Comparison of ENCODE assay signal across 15 cellular contexts in the genomic region with DNA sequence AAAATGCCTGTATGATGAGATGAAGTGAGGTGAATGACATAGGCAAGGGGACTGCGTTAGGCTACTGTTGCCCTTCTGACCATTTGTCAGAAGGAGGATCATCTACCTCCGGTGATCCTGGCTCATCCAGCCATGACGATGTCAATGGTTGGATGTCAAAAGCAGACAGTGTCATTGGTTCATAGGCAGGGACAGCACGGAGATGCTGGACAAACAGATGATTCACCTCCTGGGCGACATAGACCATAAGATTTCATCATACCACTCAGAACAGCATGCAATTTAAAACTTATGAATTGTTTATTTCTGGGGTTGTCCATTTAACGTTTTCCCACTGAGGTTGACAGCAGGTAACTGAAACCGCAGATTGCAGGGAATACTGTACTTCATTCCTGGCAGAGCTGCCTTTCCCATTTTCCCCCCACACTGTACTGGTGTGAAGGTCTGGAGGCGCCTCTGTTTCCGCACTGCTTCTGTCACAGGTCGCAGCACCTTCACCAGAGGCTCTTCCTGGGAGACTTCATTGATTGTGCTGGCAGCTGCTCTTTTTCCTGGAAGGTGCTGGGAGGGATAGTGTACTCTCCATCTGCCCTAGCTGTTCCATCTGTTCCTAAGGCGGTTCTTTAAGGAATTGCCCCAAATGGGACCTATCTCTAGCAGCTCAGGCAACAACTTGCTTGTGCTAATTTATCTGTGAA. TPM values are rescaled to one million over a fixed set of nuclear protein-coding genes. Genes with fewer than 3 reads are reported as not detected.
DNase-seq lines count a peak whose midpoint lies in the region; ATAC-seq and TF ChIP-seq lines count a peak whose summit lies in the region.
"Had no signal": no experiment of that assay in that cellular context is flagged by ENCODE, and none has a peak within 500 bp of the region (broad histone marks: within the 10 kb centered on the region; RNA-seq: fewer than 3 reads in every experiment).

No MANE protein-coding gene starts in this region.

- no peak for TF ChIP-seq EP300 in transverse colon (IDR thresholded peaks at IDR 0.05; ENCODE audit: low read depth)

- TF ChIP-seq POLR2A in transverse colon (IDR thresholded peaks at IDR 0.05) (no peak), heart left ventricle (IDR thresholded peaks at IDR 0.05) (no peak)

- H3K36me3 ChIP-seq in transverse colon (no peaks in the 10 kb centered on the region), heart left ventricle (peaks cover 0 to 26% (median 10%) of the 10 kb centered on the region in 9 donors)

- no peak overlapping the region for H3K27ac ChIP-seq in transverse colon
- no peak overlapping the region for H3K27ac ChIP-seq in heart left ventricle
- H3K27ac ChIP-seq: BLaER1 treated with 17β-estradiol and CSF1 and Interleukin-3, amounts not matched to agents 10 nM and 100 nM; foreskin keratinocyte had no signal

- TF ChIP-seq CTCF in transverse colon (IDR thresholded peaks at IDR 0.05) (no peak), heart left ventricle (IDR thresholded peaks at IDR 0.05) (no peak)

- DNase-seq in DMS 273 treated with DMSO at 0.1 percent for 48 hours (lab: John Stamatoyannopoulos, UW): peak; percentile 78
- peak; percentile 41 for DNase-seq in HT1080 (ENCODE audit: low read depth)
- DNase-seq in SW480 (ENCODE audit: low spot score): peak; percentile 75
- DNase-seq in iris pigment epithelial cell (ENCODE audit: low read depth): peak; percentile 66
- DNase-seq in activated CD4-positive, alpha-beta T cell treated with anti-CD3 and anti-CD28 coated beads, Interleukin-2, amount 10 ng/mL, durations not matched to agents 7 days and 5 days: no peak
- DNase-seq in transverse colon: no peak
- no peak for DNase-seq in heart left ventricle
- no peak for DNase-seq in HEK293T (ENCODE audit: extremely low spot score)
- DNase-seq: activated CD4-positive, alpha-beta T cell treated with anti-CD3 and anti-CD28 coated beads for 1 hour; dermis blood vessel endothelial cell; foreskin keratinocyte; kidney; NCI-H146 had no signal

- WGBS in transverse colon (ENCODE audit: low coverage in 1 of 2), 2 donors: 80 to 82% methylated on average over 6 to 11 of the region's 11 CpGs
- 89 to 94% (median 93%) methylated on average over 11 of the region's 11 CpGs for WGBS in heart left ventricle, 4 donors

- POLR2A ChIA-PET in activated CD4-positive, alpha-beta T cell treated with anti-CD3 and anti-CD28 coated beads, Interleukin-2, amount 10 ng/mL, durations not matched to agents 7 days and 5 days (lab: Charles Lee): no interaction called here
- POLR2A ChIA-PET in HEK293T (lab: Yijun Ruan, JAX): no interaction called here

- H3K4me1 ChIP-seq in transverse colon (peaks cover 0 to 5% (median 0%) of the 10 kb centered on the region in 4 donors), heart left ventricle (peaks cover 0 to 24% (median 5%) of the 10 kb centered on the region in 12 donors)

- CTCF ChIA-PET in activated CD4-positive, alpha-beta T cell treated with anti-CD3 and anti-CD28 coated beads, Interleukin-2, amount 10 ng/mL, durations not matched to agents 7 days and 5 days (lab: Charles Lee): no interaction called here
- CTCF ChIA-PET in HEK293T (lab: Yijun Ruan, JAX): no interaction called here

- peaks cover 7% of the 10 kb centered on the region for H3K36me3 Mint-ChIP-seq in activated CD4-positive, alpha-beta T cell treated with anti-CD3 and anti-CD28 coated beads, Interleukin-2, amount 10 ng/mL, durations not matched to agents 7 days and 5 days (ENCODE audit: low read depth)

- H3K27me3 Mint-ChIP-seq in activated CD4-positive, alpha-beta T cell treated with anti-CD3 and anti-CD28 coated beads, Interleukin-2, amount 10 ng/mL, durations not matched to agents 7 days and 5 days: no peaks in the 10 kb centered on the region
- H3K27me3 Mint-ChIP-seq: stimulated activated naive CD8-positive, alpha-beta T cell treated with anti-CD3 and anti-CD28 coated beads, Interleukin-15, Interleukin-2, amounts not matched to agents 100 ng/mL and 50 ng/mL, for 24 hours had no signal

- no peak overlapping the region for H3K27ac Mint-ChIP-seq in activated CD4-positive, alpha-beta T cell treated with anti-CD3 and anti-CD28 coated beads, Interleukin-2, amount 10 ng/mL, durations not matched to agents 7 days and 5 days
- H3K27ac Mint-ChIP-seq: stimulated activated naive CD8-positive, alpha-beta T cell treated with anti-CD3 and anti-CD28 coated beads, Interleukin-15, Interleukin-2, amounts not matched to agents 100 ng/mL and 50 ng/mL, for 24 hours had no signal

- H3K9me3 ChIP-seq in transverse colon (no peaks in the 10 kb centered on the region), heart left ventricle (peaks cover 0 to 4% (median 0%) of the 10 kb centered on the region in 12 donors)

- H3K27me3 ChIP-seq in transverse colon: no peaks in the 10 kb centered on the region
- no peaks in the 10 kb centered on the region for H3K27me3 ChIP-seq in heart left ventricle
- H3K27me3 ChIP-seq: BLaER1 treated with 17β-estradiol and CSF1 and Interleukin-3, amounts not matched to agents 10 nM and 100 nM; foreskin keratinocyte had no signal

- intact Hi-C loops in transverse colon (cut with DNase I; ENCODE audit: low total_unique reads): no loop called here
- intact Hi-C loops in heart left ventricle (cut with DNase I): loop anchor here in 2 of 10 donors (5.0 to 10.0 kb wide), 2 partner anchors 80 to 108 kb away; no protein-coding TSS in a partner anchor

- peaks cover 12% of the 10 kb centered on the region for H3K4me1 Mint-ChIP-seq in activated CD4-positive, alpha-beta T cell treated with anti-CD3 and anti-CD28 coated beads, Interleukin-2, amount 10 ng/mL, durations not matched to agents 7 days and 5 days

- in situ Hi-C loops in transverse colon (cut with MboI; ENCODE audit: low pct_ligation_motif_present in 1 of 4, low pct_unique_long_range_greater_than_20kb in 1 of 4, low sequenced_read_pairs in 3 of 4): no loop called here

- H3K4me3 ChIP-seq in transverse colon (no peak overlapping the region), heart left ventricle (no peak overlapping the region)
- H3K4me3 ChIP-seq: BLaER1 treated with 17β-estradiol and CSF1 and Interleukin-3, amounts not matched to agents 10 nM and 100 nM had no signal

- H3K4me3 Mint-ChIP-seq in activated CD4-positive, alpha-beta T cell treated with anti-CD3 and anti-CD28 coated beads, Interleukin-2, amount 10 ng/mL, durations not matched to agents 7 days and 5 days: no peak overlapping the region
- H3K4me3 Mint-ChIP-seq: stimulated activated naive CD8-positive, alpha-beta T cell treated with anti-CD3 and anti-CD28 coated beads, Interleukin-15, Interleukin-2, amounts not matched to agents 100 ng/mL and 50 ng/mL, for 24 hours had no signal

- peaks cover 3% of the 10 kb centered on the region for H3K9me3 Mint-ChIP-seq in activated CD4-positive, alpha-beta T cell treated with anti-CD3 and anti-CD28 coated beads, Interleukin-2, amount 10 ng/mL, durations not matched to agents 7 days and 5 days
- H3K9me3 Mint-ChIP-seq: stimulated activated naive CD8-positive, alpha-beta T cell treated with anti-CD3 and anti-CD28 coated beads, Interleukin-15, Interleukin-2, amounts not matched to agents 100 ng/mL and 50 ng/mL, for 24 hours had no signal

- ATAC-seq in heart left ventricle: no peak
- ATAC-seq: foreskin keratinocyte had no signal

TF ChIP-seq in HEK293T, 16 proteins besides CTCF, POLR2A, EP300 and RAD21:
- TF ChIP-seq CTBP1 (IDR thresholded peaks at IDR 0.05; ENCODE audit: borderline replicate concordance): no peak

RNA-seq across cellular contexts. Expression of a gene that starts 32.5 kb away (rescaled TPM):
- total RNA-seq in HT1080 (2014; rRNA removed; shearing (Covaris generic)): 41.1 and 47.6 TPM in 2 replicates
- polyA plus RNA-seq in HT1080 (2015; cell fraction: cytosol; rRNA removed): 29.5 and 34.5 TPM in 2 replicates
- polyA plus RNA-seq in HT1080 (2015; cell fraction: nucleus; rRNA removed): 29.7 and 30.7 TPM in 2 replicates
- 10 to 100 TPM; 66.0 to 66.1 TPM for total RNA-seq in activated CD4-positive, alpha-beta T cell treated with anti-CD3 and anti-CD28 coated beads, Interleukin-2, amount 10 ng/mL, durations not matched to agents 7 days and 5 days
- 10 to 100 TPM; 18.7 to 65.8 (median 45.3) TPM for total RNA-seq in transverse colon
- total RNA-seq in heart left ventricle: 10 to 100 TPM; 12.1 to 34.8 (median 21.4) TPM
- polyA plus RNA-seq in heart left ventricle: 10 to 100 TPM in 1 of 2 donors, 1 to 10 TPM in 1; 6.3 to 36.5 TPM

RNA-seq across cellular contexts. Expression of a gene that starts 45.5 kb away (rescaled TPM):
- 0.73 and 2.2 TPM in 2 replicates for total RNA-seq in HT1080 (2014; rRNA removed; shearing (Covaris generic))
- 0.95 and 1.8 TPM in 2 replicates for polyA plus RNA-seq in HT1080 (2015; cell fraction: cytosol; rRNA removed)
- 1.4 and 1.8 TPM in 2 replicates for polyA plus RNA-seq in HT1080 (2015; cell fraction: nucleus; rRNA removed)
- total RNA-seq in activated CD4-positive, alpha-beta T cell treated with anti-CD3 and anti-CD28 coated beads, Interleukin-2, amount 10 ng/mL, durations not matched to agents 7 days and 5 days: 10 to 100 TPM; 10.9 to 12.8 TPM
- total RNA-seq in transverse colon: 1 to 10 TPM; 1.8 to 6.8 (median 5.3) TPM
- 10 to 100 TPM in 1 of 9 donors, 1 to 10 TPM in 8; 1.8 to 10.9 (median 6.4) TPM for total RNA-seq in heart left ventricle
- polyA plus RNA-seq in heart left ventricle: 1 to 10 TPM; 1.3 to 3.0 TPM

RNA-seq across cellular contexts. Expression of a gene that starts 59.5 kb away (rescaled TPM):
- total RNA-seq in HT1080 (2014; rRNA removed; shearing (Covaris generic)): 16.5 and 19.3 TPM in 2 replicates
- 13.7 and 14.0 TPM in 2 replicates for polyA plus RNA-seq in HT1080 (2015; cell fraction: cytosol; rRNA removed)
- 6.2 and 9.9 TPM in 2 replicates for polyA plus RNA-seq in HT1080 (2015; cell fraction: nucleus; rRNA removed)
- total RNA-seq in activated CD4-positive, alpha-beta T cell treated with anti-CD3 and anti-CD28 coated beads, Interleukin-2, amount 10 ng/mL, durations not matched to agents 7 days and 5 days: 10 to 100 TPM; 18.2 to 23.6 TPM
- 1 to 10 TPM; 2.2 to 9.2 (median 4.4) TPM for total RNA-seq in transverse colon
- total RNA-seq in heart left ventricle: 1 to 10 TPM; 3.1 to 8.7 (median 5.7) TPM
- 1 to 10 TPM; 5.3 to 5.7 TPM for polyA plus RNA-seq in heart left ventricle

Comparison
In these comparisons a context has a peak if more than half of its experiments do, and no peak if none do; other contexts are left out.
1. DNase-seq: peak in DMS 273 treated with DMSO at 0.1 percent for 48 hours (single experiment), HT1080 (single experiment), SW480 (single experiment) and iris pigment epithelial cell (single experiment); none in activated CD4-positive, alpha-beta T cell treated with anti-CD3 and anti-CD28 coated beads, Interleukin-2, amount 10 ng/mL, durations not matched to agents 7 days and 5 days (single experiment), transverse colon (single experiment), heart left ventricle (0 of 5) and HEK293T (single experiment).